In the genomic region with DNA sequence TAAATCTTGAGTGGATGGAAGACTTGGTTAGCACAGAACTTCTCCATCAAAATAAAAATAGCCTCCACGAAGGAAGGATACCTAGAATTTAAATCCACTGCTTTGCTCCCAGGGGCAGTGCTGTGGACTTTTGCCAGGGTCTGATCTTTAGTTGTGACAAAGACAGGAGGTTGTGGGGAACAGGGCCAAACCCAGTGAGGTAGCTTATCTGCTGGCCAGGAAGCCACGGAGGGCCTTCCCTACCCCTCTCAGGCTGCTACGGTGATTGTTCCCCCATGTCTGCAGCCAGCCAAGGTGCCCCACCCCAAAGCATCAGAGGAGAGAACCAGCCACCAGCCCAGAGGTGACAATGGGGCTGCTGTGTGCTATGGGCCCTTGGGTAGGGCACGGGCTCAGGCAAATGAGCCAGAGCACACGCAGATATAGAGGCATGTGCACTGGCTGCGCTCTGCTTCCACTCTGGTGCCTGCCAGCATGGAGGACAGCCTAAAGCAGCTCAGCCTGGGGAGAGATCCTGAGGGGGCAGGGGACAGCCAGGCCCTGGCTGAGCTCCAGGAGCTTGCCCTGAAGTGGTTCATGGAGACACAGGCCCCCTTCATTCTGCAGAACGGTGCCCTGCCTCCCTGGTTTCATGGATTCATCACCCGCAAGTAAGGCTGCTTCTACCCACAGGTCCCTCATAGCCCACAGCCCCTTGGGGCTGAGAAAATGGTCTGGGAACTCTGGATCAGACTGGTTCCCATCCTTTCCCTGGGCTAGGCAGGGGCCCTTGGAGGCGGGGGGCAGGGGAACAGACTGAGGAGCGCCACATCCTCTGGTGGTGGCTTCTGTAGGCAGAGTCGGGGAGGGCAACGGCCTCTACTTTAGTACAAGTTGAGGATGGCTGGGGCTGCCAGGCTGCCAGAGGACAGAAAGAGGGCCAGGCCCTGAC, we compare ENCODE assay signal across 17 cellular contexts. TPM values are rescaled to one million over a fixed set of nuclear protein-coding genes. Genes with fewer than 3 reads are reported as not detected.
A peak's percentile ranks its signal among the peaks of the same experiment; 100 is the strongest.
DNase-seq lines count a peak whose midpoint lies in the region; ATAC-seq and TF ChIP-seq lines count a peak whose summit lies in the region.
"Had no signal": no experiment of that assay in that cellular context is flagged by ENCODE, and none has a peak within 500 bp of the region (broad histone marks: within the 10 kb centered on the region; RNA-seq: fewer than 3 reads in every experiment).

A gene (plus strand): TSS at position 451 of the 931 bp plus-strand sequence. CDS start 24 bp downstream, at position 475.

- no peaks in the 10 kb centered on the region for H4K20me1 ChIP-seq in BLaER1
- H4K20me1 ChIP-seq in Loucy (ENCODE audit: insufficient read depth, low read length, poor library complexity, severe bottlenecking), result no peaks in the 10 kb centered on the region
- no peaks in the 10 kb centered on the region for H4K20me1 ChIP-seq in osteoblast (ENCODE audit: insufficient read depth, low read length)

- H3K4me3 Mint-ChIP-seq in CD4-positive, alpha-beta T cell, result no peak within 1 kb of the TSS
- H3K4me3 Mint-ChIP-seq: HFFc6 had no signal

- H3K9me3 Mint-ChIP-seq in CD4-positive, alpha-beta T cell, result no peaks in the 10 kb centered on the region
- H3K9me3 Mint-ChIP-seq: HFFc6 had no signal

- H3K9me3 ChIP-seq in BLaER1 (no peaks in the 10 kb centered on the region), Loucy (ENCODE audit: insufficient read depth, low read depth, low read length) (no peaks in the 10 kb centered on the region), osteoblast (ENCODE audit: low read depth, low read length) (no peaks in the 10 kb centered on the region)
- no peaks in the 10 kb centered on the region for H3K9me3 ChIP-seq in CD4-positive, alpha-beta T cell (ENCODE audit: control insufficient read depth, low read length)

- no peaks in the 10 kb centered on the region for H3K4me1 Mint-ChIP-seq in CD4-positive, alpha-beta T cell (ENCODE audit: low read depth)

- H3K27me3 ChIP-seq in BLaER1, result no peaks in the 10 kb centered on the region
- H3K27me3 ChIP-seq in Loucy (ENCODE audit: insufficient read depth, low read length, poor library complexity, severe bottlenecking), result no peaks in the 10 kb centered on the region
- peaks cover 12% of the 10 kb centered on the region for H3K27me3 ChIP-seq in osteoblast (ENCODE audit: insufficient read depth, low read length)
- no peaks in the 10 kb centered on the region for H3K27me3 ChIP-seq in CD4-positive, alpha-beta T cell (ENCODE audit: control insufficient read depth, insufficient read depth, low read length)
- H3K27me3 ChIP-seq: brain microvascular endothelial cell had no signal

- H3K79me2 ChIP-seq in Loucy (ENCODE audit: insufficient read depth, low read length) (no peaks in the 10 kb centered on the region), osteoblast (ENCODE audit: insufficient read depth, low read length) (no peaks in the 10 kb centered on the region)

- H3K27me3 Mint-ChIP-seq in CD4-positive, alpha-beta T cell, result no peaks in the 10 kb centered on the region

- H3F3A ChIP-seq in Loucy (ENCODE audit: low read depth), result no peaks in the 10 kb centered on the region

- no peaks in the 10 kb centered on the region for H3K36me3 Mint-ChIP-seq in CD4-positive, alpha-beta T cell (ENCODE audit: low read depth)

- POLR2A ChIA-PET in CD4-positive, alpha-beta T cell (lab: Charles Lee), result no interaction called here

- no peak within 1 kb of the TSS for H3K27ac ChIP-seq in BLaER1
- H3K27ac ChIP-seq in osteoblast (ENCODE audit: low read depth, low read length), result no peak within 1 kb of the TSS
- no peak within 1 kb of the TSS for H3K27ac ChIP-seq in CD4-positive, alpha-beta T cell (ENCODE audit: low read depth, low read length)
- H3K27ac ChIP-seq: brain microvascular endothelial cell, C4-2B had no signal

- H3K4me3 ChIP-seq in BLaER1, result no peak within 1 kb of the TSS
- H3K4me3 ChIP-seq in Loucy (ENCODE audit: low read length, poor library complexity, severe bottlenecking), result no peak within 1 kb of the TSS
- no peak within 1 kb of the TSS for H3K4me3 ChIP-seq in fibroblast of the aortic adventitia (ENCODE audit: low read depth, low read length)
- no peak within 1 kb of the TSS for H3K4me3 ChIP-seq in osteoblast (ENCODE audit: insufficient read depth, low read length)

- peak within 1 kb of the TSS; percentile 27; the same call in 1 of the 2 replicates for H2AFZ ChIP-seq in Loucy (ENCODE audit: low read length)
- H2AFZ ChIP-seq in osteoblast (ENCODE audit: low read length), result no peak within 1 kb of the TSS

- CTCF ChIA-PET in CD4-positive, alpha-beta T cell (lab: Charles Lee), result interaction anchor here (1.7 kb wide), 1 partner anchor 16 kb away, joined by 5 read pairs; no protein-coding TSS in a partner anchor

- H3K36me3 ChIP-seq in BLaER1, result no peaks in the 10 kb centered on the region
- H3K36me3 ChIP-seq in Loucy (ENCODE audit: insufficient read depth, low read length), result no peaks in the 10 kb centered on the region
- no peaks in the 10 kb centered on the region for H3K36me3 ChIP-seq in osteoblast (ENCODE audit: insufficient read depth, low read length)
- H3K36me3 ChIP-seq: brain microvascular endothelial cell had no signal

- H3K4me2 ChIP-seq in BLaER1 (peak within 1 kb of the TSS; percentile 26; the same call in 1 of the 2 replicates), Loucy (ENCODE audit: low read depth, low read length, poor library complexity, severe bottlenecking) (no peak within 1 kb of the TSS), osteoblast (ENCODE audit: insufficient read depth, low read length) (peak within 1 kb of the TSS; percentile 14)

- intact Hi-C loops in CD4-positive, alpha-beta T cell (cut with DNase I, micrococcal nuclease), result no loop called here

- H3K9me2 ChIP-seq in Loucy (replicated peaks; ENCODE audit: low read depth, low read length), result no peaks in the 10 kb centered on the region

- no peak for TF ChIP-seq CTCF in Loucy (conservative IDR thresholded peaks at IDR 0.05; ENCODE audit: low read length)
- TF ChIP-seq CTCF in fibroblast of the aortic adventitia (IDR thresholded peaks at IDR 0.05; ENCODE audit: insufficient read depth, low read length), result no peak
- TF ChIP-seq CTCF in osteoblast (IDR thresholded peaks at IDR 0.05; ENCODE audit: extremely low read depth, low read depth, low read length), result no peak
- no peak for TF ChIP-seq CTCF in CD4-positive, alpha-beta T cell (IDR thresholded peaks at IDR 0.05)

- ATAC-seq in CD4-positive, alpha-beta T cell (ENCODE audit: poor library complexity), result no peak
- ATAC-seq in HG02571 (IDR thresholded peaks at IDR 0.05; ENCODE audit: unreplicated experiment) (no peak), HG03432 (IDR thresholded peaks at IDR 0.05; ENCODE audit: unreplicated experiment) (no peak)

- H3K4me1 ChIP-seq in BLaER1, result peaks cover 16% of the 10 kb centered on the region
- peaks cover 20% of the 10 kb centered on the region for H3K4me1 ChIP-seq in Loucy (ENCODE audit: insufficient read depth, low read length, poor library complexity, severe bottlenecking)
- H3K4me1 ChIP-seq in osteoblast (ENCODE audit: insufficient read depth, low read length), result peaks cover 11% of the 10 kb centered on the region

- H3K27ac Mint-ChIP-seq in CD4-positive, alpha-beta T cell, result no peak within 1 kb of the TSS
- H3K27ac Mint-ChIP-seq: HFFc6 had no signal

- H3K9ac ChIP-seq in BLaER1 (no peak within 1 kb of the TSS), Loucy (ENCODE audit: low read depth, low read length, poor library complexity, severe bottlenecking) (peak within 1 kb of the TSS; percentile 22)

- DNase-seq in fibroblast of the aortic adventitia (ENCODE audit: low read depth), result peak; percentile 39
- no peak for DNase-seq in osteoblast (ENCODE audit: insufficient read length, low spot score, missing footprints)
- no peak for DNase-seq in CD4-positive, alpha-beta T cell
- DNase-seq: activated gamma-delta T cell treated with Interleukin-2 at 50 U/mL for 16 hours, NCI-H1694 treated with DMSO at 0.1 percent for 48 hours, NCI-H524, occipital lobe, T-helper 9 cell had no signal

RNA-seq across cellular contexts. Expression of the gene that starts here (rescaled TPM):
- total RNA-seq in fibroblast of the aortic adventitia (ENCODE audit: low replicate concordance) (not detected in 2 replicates), osteoblast (not detected in 2 replicates)
- not detected for total RNA-seq in CD4-positive, alpha-beta T cell
- total RNA-seq: HFFc6, mammary epithelial cell, occipital lobe, subcutaneous adipose tissue had no signal

Comparison
In these comparisons a context has a peak if more than half of its experiments do, and no peak if none do; other contexts are left out.
1. Peak in DNase-seq in fibroblast of the aortic adventitia; RNA of the gene not detected or under 1 TPM.